ENCODE assay signal across 7 cellular contexts in the genomic region with DNA sequence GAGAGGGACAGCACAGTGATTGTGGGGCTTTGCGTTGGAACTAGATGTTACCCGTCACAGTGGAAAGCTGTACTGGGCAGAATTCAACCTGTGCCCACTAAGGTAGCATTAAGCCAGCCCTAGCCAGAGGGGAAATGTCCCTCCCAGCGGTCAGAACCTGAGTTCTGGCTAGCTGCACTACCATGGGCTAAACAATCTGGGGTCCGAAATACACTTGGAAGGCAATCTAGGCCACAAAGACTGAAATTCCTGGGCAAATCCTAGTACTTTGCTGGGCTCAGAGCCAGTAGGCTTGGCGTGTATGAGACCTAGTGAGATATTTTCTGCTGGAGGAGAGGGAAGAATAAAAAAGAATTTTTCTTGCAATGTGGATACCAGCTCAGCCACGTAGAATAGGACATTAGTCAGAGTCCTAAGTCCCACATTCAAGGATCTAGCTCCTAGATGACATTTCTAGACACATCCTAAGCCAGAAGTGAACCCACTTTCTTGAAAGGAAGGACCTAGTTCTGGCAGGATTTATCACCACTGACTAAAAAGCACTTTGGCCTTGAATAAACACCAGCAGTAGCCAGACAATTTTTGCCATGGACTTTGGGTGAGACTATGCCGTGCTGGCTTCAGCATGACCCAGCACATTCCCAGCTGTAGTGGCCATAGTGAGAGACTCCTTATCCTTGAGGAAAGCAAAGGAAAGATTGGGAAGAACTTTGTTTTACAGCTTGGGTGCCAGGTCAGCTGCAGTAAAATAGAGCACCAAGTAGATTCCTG.
"Had no signal": no experiment of that assay in that cellular context is flagged by ENCODE, and none has a peak within 500 bp of the region (broad histone marks: within the 10 kb centered on the region; RNA-seq: fewer than 3 reads in every experiment).

No MANE protein-coding gene starts in this region.

- H3K4me1 Mint-ChIP-seq: IgD-negative memory B cell had no signal

- H3K27ac Mint-ChIP-seq: H9, IgD-negative memory B cell had no signal

- H3K4me3 Mint-ChIP-seq: H9, IgD-negative memory B cell had no signal

- H3K27ac ChIP-seq: KMS-11 had no signal

- H3K9ac ChIP-seq: KMS-11 had no signal

- DNase-seq: GOT3, H9, HCEC 1CT, KBM-7 had no signal

- FAIRE-seq: HTR-8/SVneo had no signal

- H3K36me3 Mint-ChIP-seq: IgD-negative memory B cell had no signal

- H3K27me3 Mint-ChIP-seq: IgD-negative memory B cell had no signal

- H3K4me2 ChIP-seq: KMS-11 had no signal
